In genomic region chr16:50669741-50670140, GRCh38 we compare ENCODE assay signal across 1 cellular context.
TF ChIP-seq lines count a peak whose summit lies in the region.

No MANE protein-coding gene starts in this region.

TF ChIP-seq in HepG2, 621 proteins besides CTCF, POLR2A, EP300 and RAD21:
- TF ChIP-seq ZBTB37 (CRISPR knock-in tag; IDR thresholded peaks at IDR 0.05) (no peak), AHR (CRISPR knock-in tag; IDR thresholded peaks at IDR 0.05) (no peak), ZNF230 (CRISPR knock-in tag; IDR thresholded peaks at IDR 0.05) (no peak), RFXANK (CRISPR knock-in tag; IDR thresholded peaks at IDR 0.05) (no peak), ZNF232 (CRISPR knock-in tag; IDR thresholded peaks at IDR 0.05; ENCODE audit: borderline replicate concordance) (no peak), ZNF747 (CRISPR knock-in tag; IDR thresholded peaks at IDR 0.05; ENCODE audit: borderline replicate concordance) (no peak), ZNF274 (CRISPR knock-in tag; IDR thresholded peaks at IDR 0.05) (no peak), ZNF513 (CRISPR knock-in tag; conservative IDR thresholded peaks at IDR 0.05) (no peak)
